Comparison of ENCODE assay signal across 18 cellular contexts in genomic region chr2:11766016-11766415, GRCh38.
"Had no signal": no experiment of that assay in that cellular context is flagged by ENCODE, and none has a peak within 500 bp of the region (broad histone marks: within the 10 kb centered on the region; RNA-seq: fewer than 3 reads in every experiment).

No MANE protein-coding gene starts in this region.

- H3K4me1 ChIP-seq: SJSA1 had no signal

- H3K27ac Mint-ChIP-seq: activated CD8-positive, alpha-beta T cell treated with anti-CD3 and anti-CD28 coated beads for 36 hours had no signal

- H3K9me3 Mint-ChIP-seq: activated CD8-positive, alpha-beta T cell treated with anti-CD3 and anti-CD28 coated beads for 36 hours; naive thymus-derived CD4-positive, alpha-beta T cell had no signal

- H3K27me3 Mint-ChIP-seq: activated CD8-positive, alpha-beta T cell treated with anti-CD3 and anti-CD28 coated beads for 36 hours; naive thymus-derived CD4-positive, alpha-beta T cell had no signal

- H3K36me3 ChIP-seq: neutrophil had no signal

- DNase-seq: activated CD8-positive, alpha-beta T cell treated with anti-CD3 and anti-CD28 coated beads for 36 hours; activated T-cell treated with anti-CD3 and anti-CD28 coated beads, Interleukin-2, amount 50 U/mL, for 48 hours; amygdala; body of pancreas; heart left ventricle; left ventricle myocardium inferior; naive thymus-derived CD4-positive, alpha-beta T cell; pancreas; right lobe of liver; small intestine; stimulated activated CD4-positive, alpha-beta T cell treated with anti-CD3 and anti-CD28 coated beads, Interleukin-15, amount 100 ng/mL, for 24 hours; stimulated activated CD4-positive, alpha-beta T cell treated with anti-CD3 and anti-CD28 coated beads, Interleukin-2, amount 100 ng/mL, for 48 hours; upper lobe of left lung; WERI-Rb-1 had no signal

- H3K4me3 Mint-ChIP-seq: activated CD8-positive, alpha-beta T cell treated with anti-CD3 and anti-CD28 coated beads for 36 hours; naive thymus-derived CD4-positive, alpha-beta T cell had no signal

- H3K4me3 ChIP-seq: body of pancreas, gastroesophageal sphincter, heart left ventricle, left ventricle myocardium inferior, pancreas, right lobe of liver, SJSA1, thoracic aorta, upper lobe of left lung had no signal

- FAIRE-seq: pancreas, small intestine had no signal

- H3K27me3 ChIP-seq: body of pancreas, gastroesophageal sphincter, heart left ventricle, neutrophil, pancreas, right lobe of liver, SJSA1, upper lobe of left lung had no signal

- H3K9me3 ChIP-seq: body of pancreas, gastroesophageal sphincter, heart left ventricle, left ventricle myocardium inferior, neutrophil, pancreas, right lobe of liver, SJSA1, thoracic aorta, upper lobe of left lung had no signal

- H3K27ac ChIP-seq: body of pancreas, gastroesophageal sphincter, heart left ventricle, left ventricle myocardium inferior, neutrophil, pancreas, right lobe of liver, SJSA1, thoracic aorta, upper lobe of left lung, WERI-Rb-1 had no signal
